Comparison of ENCODE assay signal across 26 cellular contexts in the genomic region with DNA sequence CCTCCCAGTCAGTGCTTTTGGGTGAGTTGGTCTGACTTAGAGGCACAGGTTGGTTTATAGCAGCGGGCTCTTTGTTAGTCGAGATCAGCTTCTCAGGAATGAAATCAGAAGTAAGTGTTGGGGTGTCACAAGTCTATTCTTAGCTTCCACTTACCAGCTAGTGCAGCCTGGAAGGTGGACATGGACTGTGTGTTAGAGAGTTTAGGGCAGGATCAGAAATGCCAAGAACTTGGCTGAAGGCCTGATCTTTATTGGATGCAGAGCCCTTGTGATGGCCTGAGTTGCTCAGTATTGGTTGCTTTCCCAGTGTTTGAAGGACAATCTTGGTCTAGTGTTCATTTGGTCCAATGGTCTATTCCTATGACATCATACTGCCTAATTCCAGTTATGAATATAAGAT.
"Had no signal": no experiment of that assay in that cellular context is flagged by ENCODE, and none has a peak within 500 bp of the region (broad histone marks: within the 10 kb centered on the region; RNA-seq: fewer than 3 reads in every experiment).

No MANE protein-coding gene starts in this region.

- H3K36me3 Mint-ChIP-seq: activated CD8-positive, alpha-beta memory T cell treated with anti-CD3 and anti-CD28 coated beads, Interleukin-2, amount 10 ng/mL, durations not matched to agents 7 days and 5 days; activated naive CD8-positive, alpha-beta T cell treated with anti-CD3 and anti-CD28 coated beads for 36 hours; immature natural killer cell had no signal

- H3K36me3 ChIP-seq: adrenal gland, brain microvascular endothelial cell, gastrocnemius medialis, upper lobe of right lung had no signal

- H3K27ac ChIP-seq: adrenal gland, brain microvascular endothelial cell, gastrocnemius medialis, upper lobe of right lung had no signal

- H3K27ac Mint-ChIP-seq: activated B cell treated with CpG ODN at 0.5 μM for 24 hours; activated CD8-positive, alpha-beta memory T cell treated with anti-CD3 and anti-CD28 coated beads, Interleukin-2, amount 10 ng/mL, durations not matched to agents 7 days and 5 days; activated CD8-positive, alpha-beta T cell treated with anti-CD3 and anti-CD28 coated beads, Interleukin-2, amount 10 ng/mL, durations not matched to agents 7 days and 5 days; activated naive CD8-positive, alpha-beta T cell treated with anti-CD3 and anti-CD28 coated beads for 36 hours; activated T-cell treated with anti-CD3 and anti-CD28 coated beads, Interleukin-2, amount 50 U/mL, for 72 hours; immature natural killer cell; stimulated activated naive CD8-positive, alpha-beta T cell treated with anti-CD3 and anti-CD28 coated beads, Interleukin-15, Interleukin-2, amounts not matched to agents 100 ng/mL and 50 ng/mL, for 24 hours had no signal

- ATAC-seq: activated CD8-positive, alpha-beta memory T cell treated with anti-CD3 and anti-CD28 coated beads, Interleukin-2, amount 10 ng/mL, durations not matched to agents 7 days and 5 days; activated CD8-positive, alpha-beta T cell treated with anti-CD3 and anti-CD28 coated beads, Interleukin-2, amount 10 ng/mL, durations not matched to agents 7 days and 5 days; activated T-cell treated with anti-CD3 and anti-CD28 coated beads, Interleukin-2, amount 50 U/mL, for 72 hours; gastrocnemius medialis; left lobe of liver; sciatic nerve; upper lobe of right lung had no signal

- H3K27me3 ChIP-seq: adrenal gland, brain microvascular endothelial cell, gastrocnemius medialis, upper lobe of right lung had no signal

- H3K9me3 ChIP-seq: adrenal gland, gastrocnemius medialis, upper lobe of right lung had no signal

- DNase-seq: activated B cell treated with CpG ODN at 0.5 μM for 24 hours; activated CD4-positive, alpha-beta T cell treated with anti-CD3 and anti-CD28 coated beads, Interleukin-2, amount 50 U/mL, for 1 hour; activated CD8-positive, alpha-beta memory T cell treated with anti-CD3 and anti-CD28 coated beads, Interleukin-2, amount 10 ng/mL, durations not matched to agents 7 days and 5 days; activated CD8-positive, alpha-beta T cell treated with anti-CD3 and anti-CD28 coated beads, Interleukin-2, amount 10 ng/mL, durations not matched to agents 7 days and 5 days; activated effector memory CD4-positive, alpha-beta T cell treated with Interleukin-2 at 50 U/mL for 16 hours; activated naive CD4-positive, alpha-beta T cell treated with Interleukin-2 at 50 U/mL for 16 hours; activated naive CD8-positive, alpha-beta T cell treated with anti-CD3 and anti-CD28 coated beads for 36 hours; activated T-cell treated with anti-CD3 and anti-CD28 coated beads, Interleukin-2, amount 50 U/mL, for 72 hours; adrenal gland; brain microvascular endothelial cell; caudate nucleus; cortex of kidney; gastrocnemius medialis; hypothalamus; immature natural killer cell; mammary epithelial cell; posterior cingulate gyrus; stimulated activated CD4-positive, alpha-beta T cell treated with anti-CD3 and anti-CD28 coated beads, Interleukin-12 subunit alpha, Interleukin-12 subunit beta, amount 100 ng/mL, for 4 hours; stimulated activated CD4-positive, alpha-beta T cell treated with anti-CD3 and anti-CD28 coated beads, Interleukin-4, amount 100 ng/mL, for 1 hour; T-helper 2 cell; upper lobe of right lung had no signal

- H3K4me3 ChIP-seq: adrenal gland, gastrocnemius medialis, skin epidermis, upper lobe of right lung had no signal

- H3K4me3 Mint-ChIP-seq: activated B cell treated with CpG ODN at 0.5 μM for 24 hours; activated CD8-positive, alpha-beta memory T cell treated with anti-CD3 and anti-CD28 coated beads, Interleukin-2, amount 10 ng/mL, durations not matched to agents 7 days and 5 days; activated CD8-positive, alpha-beta T cell treated with anti-CD3 and anti-CD28 coated beads, Interleukin-2, amount 10 ng/mL, durations not matched to agents 7 days and 5 days; activated naive CD8-positive, alpha-beta T cell treated with anti-CD3 and anti-CD28 coated beads for 36 hours; activated T-cell treated with anti-CD3 and anti-CD28 coated beads, Interleukin-2, amount 50 U/mL, for 72 hours; immature natural killer cell; nephron; stimulated activated naive CD8-positive, alpha-beta T cell treated with anti-CD3 and anti-CD28 coated beads, Interleukin-15, Interleukin-2, amounts not matched to agents 100 ng/mL and 50 ng/mL, for 24 hours had no signal

- H3K27me3 Mint-ChIP-seq: activated B cell treated with CpG ODN at 0.5 μM for 24 hours had no signal

- H3K4me1 Mint-ChIP-seq: activated B cell treated with CpG ODN at 0.5 μM for 24 hours; activated CD8-positive, alpha-beta memory T cell treated with anti-CD3 and anti-CD28 coated beads, Interleukin-2, amount 10 ng/mL, durations not matched to agents 7 days and 5 days; activated naive CD8-positive, alpha-beta T cell treated with anti-CD3 and anti-CD28 coated beads for 36 hours; immature natural killer cell had no signal

- H3K4me1 ChIP-seq: adrenal gland, gastrocnemius medialis, upper lobe of right lung had no signal
